In the genomic region with DNA sequence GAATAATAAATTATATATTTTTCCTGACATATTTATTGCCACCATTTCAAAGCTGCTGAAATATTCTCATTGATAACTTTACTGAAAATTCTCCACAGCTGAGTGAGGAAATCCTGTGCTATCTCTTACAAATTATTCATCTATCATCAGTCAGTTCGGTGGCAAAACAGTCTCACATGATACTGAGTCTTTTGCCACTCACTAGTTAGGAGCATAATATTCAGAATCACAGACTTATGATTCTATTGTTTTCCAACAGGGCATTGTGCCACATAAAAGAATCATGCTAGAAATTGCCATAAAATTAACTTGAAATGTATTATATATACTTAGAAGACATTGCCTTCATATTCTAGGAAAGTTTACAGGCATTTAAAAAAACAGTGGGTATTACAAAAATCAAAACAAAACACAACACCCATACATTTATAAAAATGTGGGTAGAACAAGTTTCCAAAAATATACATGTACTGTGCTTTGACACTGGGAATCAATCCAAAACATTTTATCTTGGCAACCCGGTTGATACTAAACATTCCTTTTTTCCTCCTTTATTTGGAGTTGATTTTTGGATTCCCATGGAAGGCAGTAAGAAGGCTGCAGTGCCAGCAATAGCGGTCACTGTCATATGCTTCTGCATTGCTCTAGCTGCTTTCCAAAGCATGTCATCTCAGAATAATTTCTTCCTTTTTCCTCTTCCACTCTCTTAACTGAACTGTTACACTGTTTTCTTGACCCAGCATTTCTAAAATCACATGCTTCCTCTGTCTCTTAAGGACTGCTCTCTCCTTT, we compare ENCODE assay signal across 17 cellular contexts. TPM values are rescaled to one million over a fixed set of nuclear protein-coding genes. Genes with fewer than 3 reads are reported as not detected.
DNase-seq lines count a peak whose midpoint lies in the region; ATAC-seq lines count a peak whose summit lies in the region.
"Had no signal": no experiment of that assay in that cellular context is flagged by ENCODE, and none has a peak within 500 bp of the region (broad histone marks: within the 10 kb centered on the region; RNA-seq: fewer than 3 reads in every experiment).

No MANE protein-coding gene starts in this region.

- H3K36me3 ChIP-seq in MG63 = peaks cover 2% of the 10 kb centered on the region
- H3K36me3 ChIP-seq in subcutaneous abdominal adipose tissue (ENCODE audit: control insufficient read depth in 5 of 5, insufficient read depth in 5 of 5, low read length in 5 of 5) = peaks cover 0 to 6% (median 3%) of the 10 kb centered on the region in 5 donors

- ATAC-seq in GM18517 (IDR thresholded peaks at IDR 0.05; ENCODE audit: unreplicated experiment) = no peak
- ATAC-seq in HG02938 (IDR thresholded peaks at IDR 0.05; ENCODE audit: unreplicated experiment) = no peak
- ATAC-seq: activated CD8-positive, alpha-beta T cell treated with anti-CD3 and anti-CD28 coated beads, Interleukin-2, amount 10 ng/mL, durations not matched to agents 7 days and 5 days; GM12878; upper lobe of right lung had no signal

- H3K27ac ChIP-seq in subcutaneous abdominal adipose tissue (ENCODE audit: low read depth, low read length) = peak overlapping the region; percentile 18
- H3K27ac ChIP-seq: neutrophil, upper lobe of right lung had no signal

- peaks cover 0 to 9% (median 7%) of the 10 kb centered on the region in 5 donors for H3K4me1 ChIP-seq in subcutaneous abdominal adipose tissue (ENCODE audit: control insufficient read depth in 5 of 5, insufficient read depth in 5 of 5, low read length in 5 of 5)

- H3K9ac ChIP-seq in subcutaneous abdominal adipose tissue (ENCODE audit: low read length in 5 of 5) = no peak overlapping the region

- H3K4me3 ChIP-seq in MG63 (no peak overlapping the region), subcutaneous abdominal adipose tissue (ENCODE audit: low read depth in 1 of 5, low read length in 5 of 5) (no peak overlapping the region)
- H3K4me3 ChIP-seq: GM12878, upper lobe of right lung had no signal

- H3K9me3 ChIP-seq in MG63 = no peaks in the 10 kb centered on the region
- no peaks in the 10 kb centered on the region for H3K9me3 ChIP-seq in subcutaneous abdominal adipose tissue (ENCODE audit: control insufficient read depth in 5 of 5, low read length in 5 of 5)
- H3K9me3 ChIP-seq: neutrophil, upper lobe of right lung had no signal

- H3K27me3 ChIP-seq in MG63 (no peaks in the 10 kb centered on the region), subcutaneous abdominal adipose tissue (ENCODE audit: control insufficient read depth in 5 of 5, insufficient read depth in 4 of 5, low read length in 5 of 5) (no peaks in the 10 kb centered on the region)
- H3K27me3 ChIP-seq: neutrophil, upper lobe of right lung had no signal

- DNase-seq in MG63 (peak; percentile 21), dermis microvascular lymphatic vessel endothelial cell (ENCODE audit: low read depth in 2 of 2) (peak; percentile 91 to 94), hepatic stellate cell (ENCODE audit: low spot score) (peak; percentile 31), NCI-H2081 (lab: John Stamatoyannopoulos, UW) (no peak)
- DNase-seq in stimulated activated CD4-positive, alpha-beta T cell treated with anti-CD3 and anti-CD28 coated beads, Interleukin-1b, Interleukin-23, amount 100 ng/mL, for 48 hours = no peak
- DNase-seq: activated CD8-positive, alpha-beta T cell treated with anti-CD3 and anti-CD28 coated beads, Interleukin-2, amount 10 ng/mL, durations not matched to agents 7 days and 5 days; EL; hippocampal formation; MM.1S; NK-92 treated with Interleukin-12 subunit alpha and Interleukin-12 subunit beta, amount 100 ng/mL, for 24 hours; SIG-M5; upper lobe of right lung had no signal

RNA-seq across cellular contexts. Expression of gene ATG16L2, which starts 42.5 kb away (rescaled TPM):
- 2.2 and 5.1 TPM in 2 replicates for total RNA-seq in MG63 (2014; rRNA removed; shearing (Covaris generic); ENCODE audit: low replicate concordance)
- total RNA-seq in dermis microvascular lymphatic vessel endothelial cell = 4.7 and 8.9 TPM in 2 replicates

Comparison
In these comparisons a context has a peak if more than half of its experiments do, and no peak if none do; other contexts are left out.
1. DNase-seq: peak in MG63 (single experiment), dermis microvascular lymphatic vessel endothelial cell (2 of 2) and hepatic stellate cell (single experiment); none in stimulated activated CD4-positive, alpha-beta T cell treated with anti-CD3 and anti-CD28 coated beads, Interleukin-1b, Interleukin-23, amount 100 ng/mL, for 48 hours (single experiment) and NCI-H2081 (0 of 2).